1 cellular context compared by ENCODE assay signal in genomic region chr7:27111753-27112277, GRCh38.
TF ChIP-seq lines count a peak whose summit lies in the region.

No MANE protein-coding gene starts in this region.

TF ChIP-seq in GM23338, 12 proteins besides CTCF, POLR2A, EP300 and RAD21 (continued from another document):
- TF ChIP-seq EZH2 (IDR thresholded peaks at IDR 0.05; ENCODE audit: low read depth, unreplicated experiment): peak; percentile 92
